In genomic region chr19:9538183-9539058, GRCh38 we compare ENCODE assay signal across 1 cellular context.
TF ChIP-seq lines count a peak whose summit lies in the region.

ZNF426 (minus strand) TSS chr19:9538645; CDS start chr19:9536232, 2,413 bp downstream.

TF ChIP-seq in HepG2, 621 proteins besides CTCF, POLR2A, EP300 and RAD21 (continued from another document and continues in another):
- peak; percentile 2; the same call in 1 of the 2 replicates for TF ChIP-seq ZNF609 (CRISPR knock-in tag; IDR thresholded peaks at IDR 0.05; ENCODE audit: borderline replicate concordance)
- 0 out of 2 replicates have a peak, but pooled peaks have one; percentile 2 for TF ChIP-seq FOSL2 (CRISPR knock-in tag; IDR thresholded peaks at IDR 0.05)
- no peak for TF ChIP-seq TBL1XR1 (IDR thresholded peaks at IDR 0.05; ENCODE audit: borderline replicate concordance, low read length, partially characterized antibody)
- TF ChIP-seq, protein P1, sequence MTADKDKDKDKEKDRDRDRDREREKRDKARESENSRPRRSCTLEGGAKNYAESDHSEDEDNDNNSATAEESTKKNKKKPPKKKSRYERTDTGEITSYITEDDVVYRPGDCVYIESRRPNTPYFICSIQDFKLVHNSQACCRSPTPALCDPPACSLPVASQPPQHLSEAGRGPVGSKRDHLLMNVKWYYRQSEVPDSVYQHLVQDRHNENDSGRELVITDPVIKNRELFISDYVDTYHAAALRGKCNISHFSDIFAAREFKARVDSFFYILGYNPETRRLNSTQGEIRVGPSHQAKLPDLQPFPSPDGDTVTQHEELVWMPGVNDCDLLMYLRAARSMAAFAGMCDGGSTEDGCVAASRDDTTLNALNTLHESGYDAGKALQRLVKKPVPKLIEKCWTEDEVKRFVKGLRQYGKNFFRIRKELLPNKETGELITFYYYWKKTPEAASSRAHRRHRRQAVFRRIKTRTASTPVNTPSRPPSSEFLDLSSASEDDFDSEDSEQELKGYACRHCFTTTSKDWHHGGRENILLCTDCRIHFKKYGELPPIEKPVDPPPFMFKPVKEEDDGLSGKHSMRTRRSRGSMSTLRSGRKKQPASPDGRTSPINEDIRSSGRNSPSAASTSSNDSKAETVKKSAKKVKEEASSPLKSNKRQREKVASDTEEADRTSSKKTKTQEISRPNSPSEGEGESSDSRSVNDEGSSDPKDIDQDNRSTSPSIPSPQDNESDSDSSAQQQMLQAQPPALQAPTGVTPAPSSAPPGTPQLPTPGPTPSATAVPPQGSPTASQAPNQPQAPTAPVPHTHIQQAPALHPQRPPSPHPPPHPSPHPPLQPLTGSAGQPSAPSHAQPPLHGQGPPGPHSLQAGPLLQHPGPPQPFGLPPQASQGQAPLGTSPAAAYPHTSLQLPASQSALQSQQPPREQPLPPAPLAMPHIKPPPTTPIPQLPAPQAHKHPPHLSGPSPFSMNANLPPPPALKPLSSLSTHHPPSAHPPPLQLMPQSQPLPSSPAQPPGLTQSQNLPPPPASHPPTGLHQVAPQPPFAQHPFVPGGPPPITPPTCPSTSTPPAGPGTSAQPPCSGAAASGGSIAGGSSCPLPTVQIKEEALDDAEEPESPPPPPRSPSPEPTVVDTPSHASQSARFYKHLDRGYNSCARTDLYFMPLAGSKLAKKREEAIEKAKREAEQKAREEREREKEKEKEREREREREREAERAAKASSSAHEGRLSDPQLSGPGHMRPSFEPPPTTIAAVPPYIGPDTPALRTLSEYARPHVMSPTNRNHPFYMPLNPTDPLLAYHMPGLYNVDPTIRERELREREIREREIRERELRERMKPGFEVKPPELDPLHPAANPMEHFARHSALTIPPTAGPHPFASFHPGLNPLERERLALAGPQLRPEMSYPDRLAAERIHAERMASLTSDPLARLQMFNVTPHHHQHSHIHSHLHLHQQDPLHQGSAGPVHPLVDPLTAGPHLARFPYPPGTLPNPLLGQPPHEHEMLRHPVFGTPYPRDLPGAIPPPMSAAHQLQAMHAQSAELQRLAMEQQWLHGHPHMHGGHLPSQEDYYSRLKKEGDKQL (CRISPR knock-in tag; IDR thresholded peaks at IDR 0.05; ENCODE audit: low read depth), result no peak
- TF ChIP-seq ZNF800 (CRISPR knock-in tag; IDR thresholded peaks at IDR 0.05), result peak; percentile 77
- TF ChIP-seq, protein P2, sequence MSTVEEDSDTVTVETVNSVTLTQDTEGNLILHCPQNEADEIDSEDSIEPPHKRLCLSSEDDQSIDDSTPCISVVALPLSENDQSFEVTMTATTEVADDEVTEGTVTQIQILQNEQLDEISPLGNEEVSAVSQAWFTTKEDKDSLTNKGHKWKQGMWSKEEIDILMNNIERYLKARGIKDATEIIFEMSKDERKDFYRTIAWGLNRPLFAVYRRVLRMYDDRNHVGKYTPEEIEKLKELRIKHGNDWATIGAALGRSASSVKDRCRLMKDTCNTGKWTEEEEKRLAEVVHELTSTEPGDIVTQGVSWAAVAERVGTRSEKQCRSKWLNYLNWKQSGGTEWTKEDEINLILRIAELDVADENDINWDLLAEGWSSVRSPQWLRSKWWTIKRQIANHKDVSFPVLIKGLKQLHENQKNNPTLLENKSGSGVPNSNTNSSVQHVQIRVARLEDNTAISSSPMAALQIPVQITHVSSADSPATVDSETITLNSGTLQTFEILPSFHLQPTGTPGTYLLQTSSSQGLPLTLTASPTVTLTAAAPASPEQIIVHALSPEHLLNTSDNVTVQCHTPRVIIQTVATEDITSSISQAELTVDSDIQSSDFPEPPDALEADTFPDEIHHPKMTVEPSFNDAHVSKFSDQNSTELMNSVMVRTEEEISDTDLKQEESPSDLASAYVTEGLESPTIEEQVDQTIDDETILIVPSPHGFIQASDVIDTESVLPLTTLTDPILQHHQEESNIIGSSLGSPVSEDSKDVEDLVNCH (CRISPR knock-in tag; IDR thresholded peaks at IDR 0.05), result no peak
- peak; percentile 73; the same call in 1 of the 2 replicates for TF ChIP-seq ZNF605 (CRISPR knock-in tag; IDR thresholded peaks at IDR 0.05)
- TF ChIP-seq JARID2 (CRISPR knock-in tag; IDR thresholded peaks at IDR 0.05; ENCODE audit: insufficient replicate concordance), result no peak
- no peak; the same call in 1 of the 2 replicates for TF ChIP-seq JDP2 (CRISPR knock-in tag; IDR thresholded peaks at IDR 0.05; ENCODE audit: borderline replicate concordance)
- 0 out of 2 replicates have a peak, but pooled peaks have one; percentile 40 for TF ChIP-seq ZSCAN5A (CRISPR knock-in tag; IDR thresholded peaks at IDR 0.05; ENCODE audit: borderline replicate concordance)
- peak; percentile 89 for TF ChIP-seq YEATS4 (CRISPR knock-in tag; IDR thresholded peaks at IDR 0.05; ENCODE audit: borderline replicate concordance)
- TF ChIP-seq CBX5 (CRISPR knock-in tag; IDR thresholded peaks at IDR 0.05; ENCODE audit: borderline replicate concordance), result peak; percentile 28; the same call in 1 of the 2 replicates
- peak; percentile 56; the same call in 1 of the 2 replicates for TF ChIP-seq KAT7 (CRISPR knock-in tag; IDR thresholded peaks at IDR 0.05; ENCODE audit: borderline replicate concordance)
- TF ChIP-seq, protein P3, sequence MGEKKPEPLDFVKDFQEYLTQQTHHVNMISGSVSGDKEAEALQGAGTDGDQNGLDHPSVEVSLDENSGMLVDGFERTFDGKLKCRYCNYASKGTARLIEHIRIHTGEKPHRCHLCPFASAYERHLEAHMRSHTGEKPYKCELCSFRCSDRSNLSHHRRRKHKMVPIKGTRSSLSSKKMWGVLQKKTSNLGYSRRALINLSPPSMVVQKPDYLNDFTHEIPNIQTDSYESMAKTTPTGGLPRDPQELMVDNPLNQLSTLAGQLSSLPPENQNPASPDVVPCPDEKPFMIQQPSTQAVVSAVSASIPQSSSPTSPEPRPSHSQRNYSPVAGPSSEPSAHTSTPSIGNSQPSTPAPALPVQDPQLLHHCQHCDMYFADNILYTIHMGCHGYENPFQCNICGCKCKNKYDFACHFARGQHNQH (CRISPR knock-in tag; IDR thresholded peaks at IDR 0.05), result peak; percentile 53; the same call in 1 of the 2 replicates
- TF ChIP-seq ZNF44 (CRISPR knock-in tag; IDR thresholded peaks at IDR 0.05), result 0 out of 2 replicates have a peak, but pooled peaks have one; percentile 68
- no peak for TF ChIP-seq CENPX (CRISPR knock-in tag; IDR thresholded peaks at IDR 0.05)
- no peak; the same call in 1 of the 2 replicates for TF ChIP-seq ZNF337 (CRISPR knock-in tag; IDR thresholded peaks at IDR 0.05; ENCODE audit: borderline replicate concordance, low read depth)
- no peak for TF ChIP-seq THYN1 (CRISPR knock-in tag; IDR thresholded peaks at IDR 0.05; ENCODE audit: borderline replicate concordance, low read depth)
- peak; percentile 84 for TF ChIP-seq ZNF350 (CRISPR knock-in tag; IDR thresholded peaks at IDR 0.05; ENCODE audit: borderline replicate concordance, low read depth)
- TF ChIP-seq ZBTB7A (CRISPR knock-in tag; IDR thresholded peaks at IDR 0.05), result no peak
- TF ChIP-seq ZNF670 (CRISPR knock-in tag; IDR thresholded peaks at IDR 0.05; ENCODE audit: borderline replicate concordance), result peak; percentile 83
- peak; percentile 97 for TF ChIP-seq YEATS2 (CRISPR knock-in tag; IDR thresholded peaks at IDR 0.05; ENCODE audit: borderline replicate concordance)
- TF ChIP-seq ZNF557 (CRISPR knock-in tag; IDR thresholded peaks at IDR 0.05), result no peak
- TF ChIP-seq SMC3 (IDR thresholded peaks at IDR 0.05; ENCODE audit: low read length), result no peak
- TF ChIP-seq FOXK2 (IDR thresholded peaks at IDR 0.05), result no peak
- TF ChIP-seq ERF (CRISPR knock-in tag; IDR thresholded peaks at IDR 0.05), result peak; percentile 65
- TF ChIP-seq ZNF713 (CRISPR knock-in tag; IDR thresholded peaks at IDR 0.05), result no peak
- no peak for TF ChIP-seq HOXA7 (CRISPR knock-in tag; IDR thresholded peaks at IDR 0.05)
- no peak for TF ChIP-seq SYNCRIP (IDR thresholded peaks at IDR 0.05; ENCODE audit: insufficient read depth, low read depth, low read length)
- no peak for TF ChIP-seq ZNF597 (CRISPR knock-in tag; IDR thresholded peaks at IDR 0.05)
- no peak for TF ChIP-seq SMAD9 (CRISPR knock-in tag; IDR thresholded peaks at IDR 0.05)
- TF ChIP-seq ATAD3A (CRISPR knock-in tag; IDR thresholded peaks at IDR 0.05), result no peak
- TF ChIP-seq, protein P4, sequence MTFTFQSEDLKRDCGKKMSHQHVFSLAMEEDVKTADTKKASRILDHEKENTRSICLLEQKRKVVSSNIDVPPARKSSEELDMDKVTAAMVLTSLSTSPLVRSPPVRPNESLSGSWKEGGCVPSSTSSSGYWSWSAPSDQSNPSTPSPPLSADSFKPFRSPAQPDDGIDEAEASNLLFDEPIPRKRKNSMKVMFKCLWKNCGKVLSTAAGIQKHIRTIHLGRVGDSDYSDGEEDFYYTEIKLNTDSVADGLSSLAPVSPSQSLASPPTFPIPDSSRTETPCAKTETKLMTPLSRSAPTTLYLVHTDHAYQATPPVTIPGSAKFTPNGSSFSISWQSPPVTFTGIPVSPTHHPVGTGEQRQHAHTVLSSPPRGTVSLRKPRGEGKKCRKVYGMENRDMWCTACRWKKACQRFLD (CRISPR knock-in tag; IDR thresholded peaks at IDR 0.05; ENCODE audit: borderline replicate concordance), result peak; percentile 55; the same call in 1 of the 2 replicates
- no peak for TF ChIP-seq LBX2 (CRISPR knock-in tag; IDR thresholded peaks at IDR 0.05; ENCODE audit: borderline replicate concordance)
- no peak for TF ChIP-seq HDAC6 (IDR thresholded peaks at IDR 0.05; ENCODE audit: low read depth, low read length)
- TF ChIP-seq RFX3 (CRISPR knock-in tag; IDR thresholded peaks at IDR 0.05), result no peak
- no peak for TF ChIP-seq ZNF362 (CRISPR knock-in tag; IDR thresholded peaks at IDR 0.05; ENCODE audit: borderline replicate concordance)
